ENCODE assay signal across 8 cellular contexts in genomic region chr6:139764498-139764986, GRCh38.
A peak's percentile ranks its signal among the peaks of the same experiment; 100 is the strongest.
DNase-seq lines count a peak whose midpoint lies in the region; ATAC-seq, FAIRE-seq and TF ChIP-seq lines count a peak whose summit lies in the region.

No MANE protein-coding gene starts in this region.

- H3K9ac ChIP-seq in H1 (replicated peaks in 1 of 4; ENCODE audit: extremely low read depth in 1 of 4, low read depth in 3 of 4, low read length in 3 of 4) = no peak overlapping the region

- POLR2A ChIA-PET in RWPE1 (lab: Yijun Ruan, JAX; ENCODE audit: low non-redundant PET) = no interaction called here
- POLR2A ChIA-PET in H1 (lab: Charles Lee; ENCODE audit: partially characterized antibody) = no interaction called here

- no peak overlapping the region for H3K4ac ChIP-seq in H1 (replicated peaks; ENCODE audit: insufficient read length, low read depth, low read length)

- intact Hi-C loops in mucosa of descending colon (cut with DNase I, micrococcal nuclease) = no loop called here

- H4K91ac ChIP-seq in H1 (replicated peaks; ENCODE audit: insufficient read length, low read length) = no peak overlapping the region

- TF ChIP-seq CTCF in AG09309 (IDR thresholded peaks at IDR 0.05; ENCODE audit: control insufficient read depth, insufficient read depth, low read depth, low read length, missing control alignments) (no peak), RWPE1 (conservative IDR thresholded peaks at IDR 0.05; ENCODE audit: low read depth) (no peak), H1 (IDR thresholded peaks at IDR 0.05; ENCODE audit: control extremely low read depth in 1 of 3, insufficient read depth in 1 of 3, low read depth in 1 of 3, low read length in 3 of 3) (no peak), mucosa of descending colon (IDR thresholded peaks at IDR 0.05) (no peak)

- H2BK20ac ChIP-seq in H1 (ENCODE audit: low read length) = no peak overlapping the region

- H3K14ac ChIP-seq in H1 (ENCODE audit: insufficient read length) = no peak overlapping the region

- no peaks in the 10 kb centered on the region for H3K79me1 ChIP-seq in H1 (ENCODE audit: low read depth, low read length)

- H3K4me1 ChIP-seq in H1 (replicated peaks in 1 of 4; ENCODE audit: control insufficient read depth in 3 of 4, insufficient read depth in 4 of 4, low read length in 3 of 4) (peaks cover 0 to 2% (median 0%) of the 10 kb centered on the region in 4 experiments; a peak in 1 of 7 replicates), mucosa of descending colon (ENCODE audit: low read depth) (no peaks in the 10 kb centered on the region)

- H3K18ac ChIP-seq in H1 (ENCODE audit: extremely low read depth, low read length) = no peak overlapping the region

- ATAC-seq in GM19043 (IDR thresholded peaks at IDR 0.05; ENCODE audit: low read depth, unreplicated experiment) = peak; percentile 84
- peak; percentile 75 for ATAC-seq in HG03135 (IDR thresholded peaks at IDR 0.05; ENCODE audit: unreplicated experiment)
- peak; percentile 86 for ATAC-seq in mucosa of descending colon

- no peak overlapping the region for H4K8ac ChIP-seq in H1 (ENCODE audit: extremely low read depth, insufficient read depth, low read length)

- H4K20me1 ChIP-seq in H1 (replicated peaks in 1 of 2; ENCODE audit: control insufficient read depth in 1 of 2, insufficient read depth in 2 of 2, low read length in 2 of 2) = no peaks in the 10 kb centered on the region

- H3K23me2 ChIP-seq in H1 (ENCODE audit: low read depth, low read length) = no peaks in the 10 kb centered on the region; the same call in 1 of the 2 replicates

- no peak overlapping the region for H3K4me3 ChIP-seq in AG09309 (ENCODE audit: control insufficient read depth, low read depth, low read length)
- no peak overlapping the region for H3K4me3 ChIP-seq in H1 (ENCODE audit: extremely low read depth in 1 of 4, insufficient read depth in 2 of 4, low read depth in 3 of 4, low read length in 4 of 4)
- no peak overlapping the region for H3K4me3 ChIP-seq in mucosa of descending colon

- H2AK5ac ChIP-seq in H1 (ENCODE audit: low read depth, low read length) = no peak overlapping the region

- H3K27ac ChIP-seq in RWPE1 (no peak overlapping the region), H1 (ENCODE audit: low read depth, low read length) (no peak overlapping the region)

- H2AFZ ChIP-seq in H1 (ENCODE audit: low read length) = peak overlapping the region; percentile 50; the same call in 1 of the 2 replicates

- no peak for FAIRE-seq in H1 (lab: Jason Lieb, UNC)

- no peak overlapping the region for H2BK12ac ChIP-seq in H1 (ENCODE audit: low read depth, low read length)

- H3K36me3 ChIP-seq in H1 (ENCODE audit: control insufficient read depth in 2 of 4, insufficient read depth in 4 of 4, low read length in 3 of 4) = no peaks in the 10 kb centered on the region
- H3K36me3 ChIP-seq in mucosa of descending colon (ENCODE audit: low read depth) = no peaks in the 10 kb centered on the region

- no peaks in the 10 kb centered on the region for H3K27me3 ChIP-seq in H1 (replicated peaks in 1 of 4; ENCODE audit: control insufficient read depth in 3 of 4, extremely low read depth in 1 of 4, insufficient read depth in 3 of 4, low read length in 3 of 4)

- peak; percentile 93 for DNase-seq in AG09309 (ENCODE audit: low read depth)
- peak; percentile 88 for DNase-seq in RWPE1 (ENCODE audit: low spot score)
- DNase-seq in H1 (ENCODE audit: low read depth in 1 of 2, low spot score in 2 of 2) = no peak
- DNase-seq in mucosa of descending colon = peak in 1 of 3 donors; percentile 20
- DNase-seq in stimulated activated CD4-positive, alpha-beta T cell treated with anti-CD3 and anti-CD28 coated beads, Interleukin-15, amount 100 ng/mL, for 24 hours = no peak
- DNase-seq in NCI-H1417 (lab: John Stamatoyannopoulos, UW) = no peak

- no peak overlapping the region for H3K4me2 ChIP-seq in H1 (ENCODE audit: insufficient read depth in 1 of 2, low read depth in 2 of 2, low read length in 2 of 2)

- 91% methylated on average over 2 of the region's 2 CpGs; no CpG with 5 or more reads in 1 of the 2 experiments for WGBS in H1 (ENCODE audit: extremely low coverage in 1 of 2, insufficient coverage in 1 of 2, insufficient read length in 1 of 2, insufficient replicate concordance in 2 of 2, low coverage in 1 of 2, low lambda C conversion rate in 2 of 2, missing lambda C conversion rate in 1 of 2), 2 experiments

- CTCF ChIA-PET in RWPE1 (lab: Yijun Ruan, JAX) = interaction anchor here (0.6 kb wide), 1 partner anchor 81 kb away, joined by 3 read pairs; no protein-coding TSS in a partner anchor
- CTCF ChIA-PET in H1 (lab: Charles Lee; ENCODE audit: partially characterized antibody) = interaction anchor here (1.1 kb wide), 1 partner anchor 14 kb away, joined by 3 read pairs; no protein-coding TSS in a partner anchor

- no peak overlapping the region for H4K5ac ChIP-seq in H1 (ENCODE audit: insufficient read length, low read depth, low read length)

- H2BK120ac ChIP-seq in H1 (replicated peaks; ENCODE audit: low read depth, low read length) = no peak overlapping the region

- TF ChIP-seq EP300 in H1 (IDR thresholded peaks at IDR 0.05; ENCODE audit: borderline replicate concordance in 1 of 2, low read depth in 2 of 2, low read length in 2 of 2) = no peak

- H2BK15ac ChIP-seq in H1 (ENCODE audit: low read length) = no peak overlapping the region

- no peak overlapping the region for H2BK5ac ChIP-seq in H1 (ENCODE audit: low read depth, low read length)

- H3K56ac ChIP-seq in H1 (replicated peaks; ENCODE audit: insufficient read length, low read depth, low read length) = no peak overlapping the region

- TF ChIP-seq RAD21 in H1 (IDR thresholded peaks at IDR 0.05 in 1 of 2, conservative IDR thresholded peaks at IDR 0.05 in 1 of 2; ENCODE audit: low read depth in 2 of 2, low read length in 2 of 2) = no peak

- no peaks in the 10 kb centered on the region for H3K79me2 ChIP-seq in H1 (ENCODE audit: control insufficient read depth in 1 of 2, insufficient read depth in 2 of 2, low read length in 2 of 2)

- TF ChIP-seq POLR2A in H1 (IDR thresholded peaks at IDR 0.05; ENCODE audit: control extremely low read depth in 1 of 2, low read depth in 2 of 2, low read length in 2 of 2) = no peak

- H3K9me3 ChIP-seq in H1 (ENCODE audit: insufficient read depth in 2 of 2, low read depth in 1 of 2, low read length in 1 of 2) = no peaks in the 10 kb centered on the region
- no peaks in the 10 kb centered on the region for H3K9me3 ChIP-seq in mucosa of descending colon

- H3K23ac ChIP-seq in H1 (ENCODE audit: insufficient read length) = no peak overlapping the region

TF ChIP-seq in H1, 55 proteins besides CTCF, POLR2A, EP300 and RAD21:
- TF ChIP-seq EZH2 (IDR thresholded peaks at IDR 0.05; ENCODE audit: low read depth, low read length, severe bottlenecking) (no peak), JUND (IDR thresholded peaks at IDR 0.05; ENCODE audit: low read length) (peak; percentile 49; the same call in 1 of the 2 replicates)

Comparison
In these comparisons a context has a peak if more than half of its experiments do, and no peak if none do; other contexts are left out.
1. DNase-seq: peak in AG09309 (single experiment) and RWPE1 (single experiment); none in H1 (0 of 2), stimulated activated CD4-positive, alpha-beta T cell treated with anti-CD3 and anti-CD28 coated beads, Interleukin-15, amount 100 ng/mL, for 24 hours (single experiment) and NCI-H1417 (0 of 3).
2. Peak in every context shown above with its lines, with median percentiles within 50 percentile points of each other: ATAC-seq.